1 cellular context compared by ENCODE assay signal in genomic region chr12:122523846-122524718, GRCh38.
TF ChIP-seq lines count a peak whose summit lies in the region.

No MANE protein-coding gene starts in this region.

TF ChIP-seq in GM23338, 12 proteins besides CTCF, POLR2A, EP300 and RAD21 (continued from another document):
- no peak for TF ChIP-seq ZNF462 (CRISPR knock-in tag; IDR thresholded peaks at IDR 0.05)
- TF ChIP-seq EZH2phosphoT487 (IDR thresholded peaks at IDR 0.05; ENCODE audit: unreplicated experiment), result no peak
- no peak for TF ChIP-seq REST (IDR thresholded peaks at IDR 0.05; ENCODE audit: unreplicated experiment)
- no peak for TF ChIP-seq EZH2 (IDR thresholded peaks at IDR 0.05; ENCODE audit: low read depth, unreplicated experiment)
- TF ChIP-seq ZNF331 (CRISPR knock-in tag; IDR thresholded peaks at IDR 0.05; ENCODE audit: low read depth), result no peak
